ENCODE assay signal across 8 cellular contexts in genomic region chr19:54190503-54190941, GRCh38. TPM values are rescaled to one million over a fixed set of nuclear protein-coding genes. Genes with fewer than 3 reads are reported as not detected.
A peak's percentile ranks its signal among the peaks of the same experiment; 100 is the strongest.
DNase-seq lines count a peak whose midpoint lies in the region; TF ChIP-seq lines count a peak whose summit lies in the region.

No MANE protein-coding gene starts in this region.

- H3K27me3 ChIP-seq in esophagus squamous epithelium, result no peaks in the 10 kb centered on the region

- H3K9me3 ChIP-seq in esophagus squamous epithelium, result no peaks in the 10 kb centered on the region

- TF ChIP-seq POLR2A in esophagus squamous epithelium (IDR thresholded peaks at IDR 0.05), result no peak

- no peak for TF ChIP-seq CTCF in esophagus squamous epithelium (IDR thresholded peaks at IDR 0.05)

- 0% methylated on average over 18 to 24 of the region's 51 CpGs for WGBS in esophagus squamous epithelium, 2 donors

- intact Hi-C loops in esophagus squamous epithelium (cut with DNase I), result no loop called here

- peak overlapping the region; percentile 90 to 99 (median 97) for H3K27ac ChIP-seq in esophagus squamous epithelium

- peak; percentile 98 for DNase-seq in DMS53 treated with DMSO at 0.1 percent for 48 hours (lab: John Stamatoyannopoulos, UW; ENCODE audit: unreplicated experiment)
- peak; percentile 100 for DNase-seq in H4 (ENCODE audit: low spot score)
- DNase-seq in LHCN-M2 (ENCODE audit: low read depth), result peak; percentile 99
- peak; percentile 99 for DNase-seq in RKO (ENCODE audit: low spot score)
- DNase-seq in activated T-helper 1 cell treated with anti-CD3 and anti-CD28 coated beads, Interleukin-2, amount 50 U/mL, for 16 hours (ENCODE audit: low read depth in 1 of 2, low spot score in 1 of 2), result peak; percentile 99 to 100
- DNase-seq in esophagus squamous epithelium (lab: John Stamatoyannopoulos, UW), result peak; percentile 96
- DNase-seq in myocyte (ENCODE audit: low read depth), result peak; percentile 99
- DNase-seq in stimulated activated CD8-positive, alpha-beta memory T cell treated with anti-CD3 and anti-CD28 coated beads, Interleukin-7, amount 100 ng/mL, for 24 hours (ENCODE audit: low read depth), result peak; percentile 99

- H3K4me3 ChIP-seq in esophagus squamous epithelium, result peak overlapping the region; percentile 75 to 95 (median 87)

- H3K36me3 ChIP-seq in esophagus squamous epithelium, result peaks cover 0 to 57% (median 8%) of the 10 kb centered on the region in 3 donors

- H3K4me1 ChIP-seq in esophagus squamous epithelium, result peaks cover 16 to 38% (median 22%) of the 10 kb centered on the region in 3 donors

RNA-seq across cellular contexts. Expression of gene TSEN34, which starts 0.6 kb away (rescaled TPM):
- 166 and 167 TPM in 2 replicates for total RNA-seq in H4 (2014; rRNA removed; shearing (Covaris generic))
- 162 and 168 TPM in 2 replicates for total RNA-seq in LHCN-M2 (2014; rRNA removed)
- polyA plus RNA-seq in LHCN-M2 (2012), result 69.5 TPM
- 10 to 100 TPM; 56.1 to 70.9 (median 64.4) TPM for total RNA-seq in esophagus squamous epithelium
- total RNA-seq in myocyte, result 95.1 and 104 TPM in 2 replicates
- 60.4 TPM for polyA plus RNA-seq in myocyte (2012)

RNA-seq across cellular contexts. Expression of gene MBOAT7, which starts 1.1 kb away (rescaled TPM):
- 88.1 and 139 TPM in 2 replicates for total RNA-seq in H4 (2014; rRNA removed; shearing (Covaris generic))
- 123 and 192 TPM in 2 replicates for total RNA-seq in LHCN-M2 (2014; rRNA removed)
- 75.7 TPM for polyA plus RNA-seq in LHCN-M2 (2012)
- 10 to 100 TPM; 32.2 to 56.2 (median 40.8) TPM for total RNA-seq in esophagus squamous epithelium
- 48.5 and 59.6 TPM in 2 replicates for total RNA-seq in myocyte
- 77.1 TPM for polyA plus RNA-seq in myocyte (2012)

RNA-seq across cellular contexts. Expression of gene RPS9, which starts 10.1 kb away (rescaled TPM):
- 2,262 and 2,532 TPM in 2 replicates for total RNA-seq in H4 (2014; rRNA removed; shearing (Covaris generic))
- 1,535 and 1,605 TPM in 2 replicates for total RNA-seq in LHCN-M2 (2014; rRNA removed)
- polyA plus RNA-seq in LHCN-M2 (2012), result 2,454 TPM
- 1,000 to 10,000 TPM; 1,466 to 2,803 (median 2,105) TPM for total RNA-seq in esophagus squamous epithelium
- 937 and 1,223 TPM in 2 replicates for total RNA-seq in myocyte
- polyA plus RNA-seq in myocyte (2012), result 1,404 TPM

RNA-seq across cellular contexts. Expression of gene TMC4, which starts 17.6 kb away (rescaled TPM):
- total RNA-seq in H4 (2014; rRNA removed; shearing (Covaris generic)), result not detected in 2 replicates
- 0.40 and 0.51 TPM in 2 replicates for total RNA-seq in LHCN-M2 (2014; rRNA removed)
- 1.3 TPM for polyA plus RNA-seq in LHCN-M2 (2012)
- 10 to 100 TPM in 3 of 4 donors, 1 to 10 TPM in 1; 4.0 to 45.6 (median 17.5) TPM for total RNA-seq in esophagus squamous epithelium
- 0.86 and 4.2 TPM in 2 replicates for total RNA-seq in myocyte
- polyA plus RNA-seq in myocyte (2012), result 1.7 TPM

RNA-seq across cellular contexts. Expression of gene LENG1, which starts 31.0 kb away (rescaled TPM):
- 15.6 and 18.4 TPM in 2 replicates for total RNA-seq in H4 (2014; rRNA removed; shearing (Covaris generic))
- 5.2 and 9.2 TPM in 2 replicates for total RNA-seq in LHCN-M2 (2014; rRNA removed)
- polyA plus RNA-seq in LHCN-M2 (2012), result 10.5 TPM
- 1 to 10 TPM; 1.7 to 4.7 (median 4.3) TPM for total RNA-seq in esophagus squamous epithelium
- total RNA-seq in myocyte, result 8.7 and 9.3 TPM in 2 replicates
- polyA plus RNA-seq in myocyte (2012), result 9.7 TPM

Comparison
In these comparisons a context has a peak if more than half of its experiments do, and no peak if none do; other contexts are left out.
1. Peak in every context shown above with its lines: DNase-seq, H3K4me3 ChIP-seq and H3K27ac ChIP-seq.